9 cellular contexts compared by ENCODE assay signal in genomic region chr10:110642980-110643655, GRCh38. TPM values are rescaled to one million over a fixed set of nuclear protein-coding genes. Genes with fewer than 3 reads are reported as not detected.
DNase-seq lines count a peak whose midpoint lies in the region; ATAC-seq lines count a peak whose summit lies in the region.
"Had no signal": no experiment of that assay in that cellular context is flagged by ENCODE, and none has a peak within 500 bp of the region (broad histone marks: within the 10 kb centered on the region; RNA-seq: fewer than 3 reads in every experiment).

No MANE protein-coding gene starts in this region.

- H3K9ac ChIP-seq in iPS-20b (ENCODE audit: low read depth, low read length): no peak overlapping the region
- no peak overlapping the region for H3K9ac ChIP-seq in stomach smooth muscle (ENCODE audit: low read length in 2 of 2)

- no peak for DNase-seq in T-helper 2 cell treated with Interferon-gamma antibody and Interleukin-4, amounts not matched to agents 5 μg/mL and 100 μg/mL, for 36 hours (ENCODE audit: low spot score)
- DNase-seq in T-helper 2 cell: no peak
- DNase-seq in NK-92 treated with Interleukin-12 subunit alpha and Interleukin-12 subunit beta, amount 100 ng/mL, for 24 hours (lab: John Stamatoyannopoulos, UW): no peak
- no peak for DNase-seq in NCI-H187 treated with DMSO at 0.1 percent for 48 hours (lab: John Stamatoyannopoulos, UW)

- H3K4me3 ChIP-seq in iPS-20b (ENCODE audit: low read length) (peak overlapping the region; percentile 71), stomach smooth muscle (ENCODE audit: low read length in 2 of 2) (peak overlapping the region; percentile 22 to 73)

- peak overlapping the region; percentile 71 for H3K4me3 Mint-ChIP-seq in T-helper 2 cell treated with Interferon-gamma antibody and Interleukin-4, amounts not matched to agents 5 μg/mL and 100 μg/mL, for 36 hours
- H3K4me3 Mint-ChIP-seq in activated T-helper 17 cell treated with anti-CD3 and anti-CD28 coated beads, Interleukin-2, amount 50 U/mL, for 72 hours: peak overlapping the region; percentile 73

- no peaks in the 10 kb centered on the region for H3K9me3 Mint-ChIP-seq in T-helper 2 cell treated with Interferon-gamma antibody and Interleukin-4, amounts not matched to agents 5 μg/mL and 100 μg/mL, for 36 hours
- H3K9me3 Mint-ChIP-seq in activated T-helper 17 cell treated with anti-CD3 and anti-CD28 coated beads, Interleukin-2, amount 50 U/mL, for 72 hours: no peaks in the 10 kb centered on the region

- H3K36me3 Mint-ChIP-seq in T-helper 2 cell treated with Interferon-gamma antibody and Interleukin-4, amounts not matched to agents 5 μg/mL and 100 μg/mL, for 36 hours (ENCODE audit: low read depth): peaks cover 3% of the 10 kb centered on the region
- peaks cover 10% of the 10 kb centered on the region for H3K36me3 Mint-ChIP-seq in activated T-helper 17 cell treated with anti-CD3 and anti-CD28 coated beads, Interleukin-2, amount 50 U/mL, for 72 hours (ENCODE audit: low read depth)

- H3K9me3 ChIP-seq in iPS-20b (ENCODE audit: insufficient read depth, low read depth, low read length): no peaks in the 10 kb centered on the region
- H3K9me3 ChIP-seq in stomach smooth muscle (ENCODE audit: control insufficient read depth in 2 of 2, low read length in 2 of 2): no peaks in the 10 kb centered on the region

- no peak for ATAC-seq in activated T-helper 17 cell treated with anti-CD3 and anti-CD28 coated beads, Interleukin-2, amount 50 U/mL, for 72 hours (replicated peaks)
- ATAC-seq in GM18907 (IDR thresholded peaks at IDR 0.05; ENCODE audit: unreplicated experiment): no peak

- H3K27me3 ChIP-seq in iPS-20b (ENCODE audit: insufficient read depth, low read length) (peaks cover 60% of the 10 kb centered on the region), stomach smooth muscle (ENCODE audit: control insufficient read depth in 1 of 2, insufficient read depth in 2 of 2, low read length in 2 of 2) (peaks cover 22 to 47% of the 10 kb centered on the region in 2 donors)

- H3K4me1 ChIP-seq in iPS-20b (ENCODE audit: insufficient read depth, low read length): peaks cover 21% of the 10 kb centered on the region; the same call in 1 of the 2 replicates
- peaks cover 13% of the 10 kb centered on the region for H3K4me1 ChIP-seq in stomach smooth muscle (ENCODE audit: control insufficient read depth, insufficient read depth, low read length)

- H3K36me3 ChIP-seq in iPS-20b (ENCODE audit: insufficient read depth, low read depth, low read length): no peaks in the 10 kb centered on the region
- H3K36me3 ChIP-seq in stomach smooth muscle (ENCODE audit: control insufficient read depth in 2 of 2, insufficient read depth in 2 of 2, low read length in 2 of 2): no peaks in the 10 kb centered on the region

- no peak overlapping the region for H3K27ac Mint-ChIP-seq in T-helper 2 cell treated with Interferon-gamma antibody and Interleukin-4, amounts not matched to agents 5 μg/mL and 100 μg/mL, for 36 hours
- H3K27ac Mint-ChIP-seq in activated T-helper 17 cell treated with anti-CD3 and anti-CD28 coated beads, Interleukin-2, amount 50 U/mL, for 72 hours: no peak overlapping the region

- H3K27ac ChIP-seq in iPS-20b (ENCODE audit: low read length) (no peak overlapping the region), stomach smooth muscle (ENCODE audit: low read length) (peak overlapping the region; percentile 31)
- H3K27ac ChIP-seq: C4-2B had no signal

- peaks cover 64% of the 10 kb centered on the region for H3K27me3 Mint-ChIP-seq in T-helper 2 cell treated with Interferon-gamma antibody and Interleukin-4, amounts not matched to agents 5 μg/mL and 100 μg/mL, for 36 hours (ENCODE audit: low read depth)
- peaks cover 40% of the 10 kb centered on the region for H3K27me3 Mint-ChIP-seq in activated T-helper 17 cell treated with anti-CD3 and anti-CD28 coated beads, Interleukin-2, amount 50 U/mL, for 72 hours

- H3K4me1 Mint-ChIP-seq in T-helper 2 cell treated with Interferon-gamma antibody and Interleukin-4, amounts not matched to agents 5 μg/mL and 100 μg/mL, for 36 hours (ENCODE audit: low read depth): peaks cover 23% of the 10 kb centered on the region
- H3K4me1 Mint-ChIP-seq in activated T-helper 17 cell treated with anti-CD3 and anti-CD28 coated beads, Interleukin-2, amount 50 U/mL, for 72 hours: peaks cover 18% of the 10 kb centered on the region

RNA-seq across cellular contexts. Expression of gene RBM20, which starts 1.0 kb away (rescaled TPM):
- under 1 TPM in 1 of 2 donors, not detected in 1; 0.16 TPM for total RNA-seq in activated T-helper 17 cell treated with anti-CD3 and anti-CD28 coated beads, Interleukin-2, amount 50 U/mL, for 72 hours
